ENCODE assay signal across 1 cellular context in the genomic region with DNA sequence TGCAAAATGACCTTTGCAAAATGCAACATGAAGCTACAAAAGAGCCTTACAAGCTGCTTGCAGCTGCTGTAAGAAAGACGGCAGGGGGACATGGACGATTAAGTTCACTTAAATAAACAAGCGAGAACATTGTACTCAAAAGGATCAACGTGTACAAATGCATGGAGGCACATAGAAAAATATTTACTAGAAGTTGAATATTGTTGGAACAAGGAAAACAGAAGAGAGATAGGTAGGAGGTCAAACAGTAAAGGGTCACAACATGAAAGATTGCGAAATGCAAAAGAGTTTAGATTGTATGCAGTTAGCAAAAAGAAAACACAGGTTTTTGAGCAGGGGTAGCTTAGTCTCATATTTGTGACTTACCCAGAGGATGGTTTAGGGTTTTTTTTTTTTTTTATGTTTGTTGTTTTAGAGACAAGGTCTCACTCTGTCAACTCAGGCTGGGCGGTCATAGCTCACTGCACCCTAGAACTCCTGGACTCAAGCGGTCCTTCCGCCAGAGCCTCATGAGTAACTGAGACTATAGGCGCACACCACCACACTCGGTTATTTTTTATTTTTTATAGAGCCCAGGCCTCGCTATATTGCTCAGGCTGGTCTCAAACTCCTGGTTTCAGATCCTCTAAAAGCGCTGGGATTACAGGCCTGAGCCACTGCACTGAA.
TF ChIP-seq lines count a peak whose summit lies in the region.

No MANE protein-coding gene starts in this region.

TF ChIP-seq in HepG2, 621 proteins besides CTCF, POLR2A, EP300 and RAD21 (continued from another document and continues in another):
- TF ChIP-seq KLF16 (CRISPR knock-in tag; IDR thresholded peaks at IDR 0.05): peak in 1 of 2 experiments; percentile 30; a peak in 1 of 4 replicates
- TF ChIP-seq FIP1L1 (IDR thresholded peaks at IDR 0.05; ENCODE audit: borderline replicate concordance, insufficient read depth, low read depth, low read length): no peak
- peak; percentile 28; the same call in 1 of the 3 replicates for TF ChIP-seq MXI1 (IDR thresholded peaks at IDR 0.05; ENCODE audit: borderline replicate concordance, low read depth, low read length)
- no peak for TF ChIP-seq ZNF703 (CRISPR knock-in tag; IDR thresholded peaks at IDR 0.05; ENCODE audit: borderline replicate concordance)
- peak; percentile 20; the same call in 1 of the 2 replicates for TF ChIP-seq RBAK (CRISPR knock-in tag; IDR thresholded peaks at IDR 0.05)
- no peak for TF ChIP-seq ZNF556 (CRISPR knock-in tag; IDR thresholded peaks at IDR 0.05; ENCODE audit: borderline replicate concordance)
- no peak for TF ChIP-seq ATF6 (CRISPR knock-in tag; conservative IDR thresholded peaks at IDR 0.05)
- no peak for TF ChIP-seq ZNF776 (CRISPR knock-in tag; IDR thresholded peaks at IDR 0.05)
- TF ChIP-seq, protein P1, sequence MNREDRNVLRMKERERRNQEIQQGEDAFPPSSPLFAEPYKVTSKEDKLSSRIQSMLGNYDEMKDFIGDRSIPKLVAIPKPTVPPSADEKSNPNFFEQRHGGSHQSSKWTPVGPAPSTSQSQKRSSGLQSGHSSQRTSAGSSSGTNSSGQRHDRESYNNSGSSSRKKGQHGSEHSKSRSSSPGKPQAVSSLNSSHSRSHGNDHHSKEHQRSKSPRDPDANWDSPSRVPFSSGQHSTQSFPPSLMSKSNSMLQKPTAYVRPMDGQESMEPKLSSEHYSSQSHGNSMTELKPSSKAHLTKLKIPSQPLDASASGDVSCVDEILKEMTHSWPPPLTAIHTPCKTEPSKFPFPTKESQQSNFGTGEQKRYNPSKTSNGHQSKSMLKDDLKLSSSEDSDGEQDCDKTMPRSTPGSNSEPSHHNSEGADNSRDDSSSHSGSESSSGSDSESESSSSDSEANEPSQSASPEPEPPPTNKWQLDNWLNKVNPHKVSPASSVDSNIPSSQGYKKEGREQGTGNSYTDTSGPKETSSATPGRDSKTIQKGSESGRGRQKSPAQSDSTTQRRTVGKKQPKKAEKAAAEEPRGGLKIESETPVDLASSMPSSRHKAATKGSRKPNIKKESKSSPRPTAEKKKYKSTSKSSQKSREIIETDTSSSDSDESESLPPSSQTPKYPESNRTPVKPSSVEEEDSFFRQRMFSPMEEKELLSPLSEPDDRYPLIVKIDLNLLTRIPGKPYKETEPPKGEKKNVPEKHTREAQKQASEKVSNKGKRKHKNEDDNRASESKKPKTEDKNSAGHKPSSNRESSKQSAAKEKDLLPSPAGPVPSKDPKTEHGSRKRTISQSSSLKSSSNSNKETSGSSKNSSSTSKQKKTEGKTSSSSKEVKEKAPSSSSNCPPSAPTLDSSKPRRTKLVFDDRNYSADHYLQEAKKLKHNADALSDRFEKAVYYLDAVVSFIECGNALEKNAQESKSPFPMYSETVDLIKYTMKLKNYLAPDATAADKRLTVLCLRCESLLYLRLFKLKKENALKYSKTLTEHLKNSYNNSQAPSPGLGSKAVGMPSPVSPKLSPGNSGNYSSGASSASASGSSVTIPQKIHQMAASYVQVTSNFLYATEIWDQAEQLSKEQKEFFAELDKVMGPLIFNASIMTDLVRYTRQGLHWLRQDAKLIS (CRISPR knock-in tag; IDR thresholded peaks at IDR 0.05): no peak
- TF ChIP-seq GATAD1 (CRISPR knock-in tag; IDR thresholded peaks at IDR 0.05): no peak
- no peak for TF ChIP-seq ZNF224 (CRISPR knock-in tag; IDR thresholded peaks at IDR 0.05)
- TF ChIP-seq FOXP1 (IDR thresholded peaks at IDR 0.05): peak; percentile 47; the same call in 1 of the 2 replicates
- peak; percentile 86 for TF ChIP-seq FOXP1 (CRISPR knock-in tag; IDR thresholded peaks at IDR 0.05)
- no peak for TF ChIP-seq DNMT1 (CRISPR knock-in tag; IDR thresholded peaks at IDR 0.05)
- TF ChIP-seq TCF7L2 (IDR thresholded peaks at IDR 0.05; ENCODE audit: low read depth, low read length): no peak
- TF ChIP-seq ZNF337 (CRISPR knock-in tag; IDR thresholded peaks at IDR 0.05; ENCODE audit: borderline replicate concordance, low read depth): no peak
- no peak for TF ChIP-seq SNRNP70 (IDR thresholded peaks at IDR 0.05; ENCODE audit: low read depth, low read length)
- TF ChIP-seq MIXL1 (CRISPR knock-in tag; IDR thresholded peaks at IDR 0.05): no peak
- no peak for TF ChIP-seq BHLHE40 (IDR thresholded peaks at IDR 0.05; ENCODE audit: low read length)
- TF ChIP-seq TBP (CRISPR knock-in tag; IDR thresholded peaks at IDR 0.05): no peak
- no peak for TF ChIP-seq TEAD3 (CRISPR knock-in tag; optimal IDR thresholded peaks at IDR 0.05; ENCODE audit: borderline replicate concordance)
- TF ChIP-seq DMTF1 (CRISPR knock-in tag; IDR thresholded peaks at IDR 0.05): no peak
- TF ChIP-seq SP4 (CRISPR knock-in tag; IDR thresholded peaks at IDR 0.05): no peak
- TF ChIP-seq SSRP1 (CRISPR knock-in tag; IDR thresholded peaks at IDR 0.05): no peak
- no peak for TF ChIP-seq ZNF292 (CRISPR knock-in tag; IDR thresholded peaks at IDR 0.05; ENCODE audit: borderline replicate concordance, low read depth)
- peak; percentile 91 for TF ChIP-seq CEBPB (IDR thresholded peaks at IDR 0.05; ENCODE audit: borderline replicate concordance, low read depth, low read length)
- no peak for TF ChIP-seq FOXM1 (CRISPR knock-in tag; IDR thresholded peaks at IDR 0.05)
- no peak for TF ChIP-seq RBM39 (IDR thresholded peaks at IDR 0.05; ENCODE audit: low read depth, low read length, poor library complexity, severe bottlenecking)
- TF ChIP-seq NPAS2 (CRISPR knock-in tag; IDR thresholded peaks at IDR 0.05; ENCODE audit: borderline replicate concordance): no peak
- TF ChIP-seq ZMYM2 (CRISPR knock-in tag; IDR thresholded peaks at IDR 0.05): no peak
- TF ChIP-seq MIER3 (CRISPR knock-in tag; IDR thresholded peaks at IDR 0.05; ENCODE audit: borderline replicate concordance): peak; percentile 29; the same call in 1 of the 2 replicates
- TF ChIP-seq ZBTB2 (CRISPR knock-in tag; IDR thresholded peaks at IDR 0.05; ENCODE audit: low read depth): no peak
- TF ChIP-seq ZNF282 (IDR thresholded peaks at IDR 0.05; ENCODE audit: partially characterized antibody): no peak
- TF ChIP-seq NCOR1 (IDR thresholded peaks at IDR 0.05; ENCODE audit: borderline replicate concordance, low read length): peak; percentile 28; the same call in 1 of the 2 replicates
- TF ChIP-seq NFKBIZ (CRISPR knock-in tag; IDR thresholded peaks at IDR 0.05): no peak
- no peak for TF ChIP-seq NFYC (CRISPR knock-in tag; IDR thresholded peaks at IDR 0.05)
- no peak for TF ChIP-seq ZNF569 (CRISPR knock-in tag; IDR thresholded peaks at IDR 0.05; ENCODE audit: borderline replicate concordance)
- 0 out of 4 replicates have a peak, but pooled peaks of 1 of the 2 experiments have one; percentile 19 for TF ChIP-seq ATF4 (CRISPR knock-in tag; IDR thresholded peaks at IDR 0.05)
- no peak for TF ChIP-seq SP1 (IDR thresholded peaks at IDR 0.05)
- TF ChIP-seq SP1 (CRISPR knock-in tag; IDR thresholded peaks at IDR 0.05): no peak
- TF ChIP-seq FOXK1 (CRISPR knock-in tag; IDR thresholded peaks at IDR 0.05; ENCODE audit: borderline replicate concordance, low read depth): 0 out of 2 replicates have a peak, but pooled peaks have one; percentile 21
- no peak for TF ChIP-seq ZEB1 (IDR thresholded peaks at IDR 0.05; ENCODE audit: insufficient replicate concordance, low read depth)
- TF ChIP-seq MIER2 (CRISPR knock-in tag; IDR thresholded peaks at IDR 0.05): no peak
- no peak for TF ChIP-seq HNRNPH1 (optimal IDR thresholded peaks at IDR 0.05; ENCODE audit: low read depth, low read length)
- TF ChIP-seq ZNF816 (CRISPR knock-in tag; IDR thresholded peaks at IDR 0.05; ENCODE audit: borderline replicate concordance): peak; percentile 28; the same call in 1 of the 2 replicates
- no peak for TF ChIP-seq ETV6 (CRISPR knock-in tag; conservative IDR thresholded peaks at IDR 0.05)
- no peak for TF ChIP-seq LCORL (IDR thresholded peaks at IDR 0.05)
- TF ChIP-seq LCORL (CRISPR knock-in tag; IDR thresholded peaks at IDR 0.05): no peak
- TF ChIP-seq TFDP2 (CRISPR knock-in tag; IDR thresholded peaks at IDR 0.05): no peak
- TF ChIP-seq, protein P2, sequence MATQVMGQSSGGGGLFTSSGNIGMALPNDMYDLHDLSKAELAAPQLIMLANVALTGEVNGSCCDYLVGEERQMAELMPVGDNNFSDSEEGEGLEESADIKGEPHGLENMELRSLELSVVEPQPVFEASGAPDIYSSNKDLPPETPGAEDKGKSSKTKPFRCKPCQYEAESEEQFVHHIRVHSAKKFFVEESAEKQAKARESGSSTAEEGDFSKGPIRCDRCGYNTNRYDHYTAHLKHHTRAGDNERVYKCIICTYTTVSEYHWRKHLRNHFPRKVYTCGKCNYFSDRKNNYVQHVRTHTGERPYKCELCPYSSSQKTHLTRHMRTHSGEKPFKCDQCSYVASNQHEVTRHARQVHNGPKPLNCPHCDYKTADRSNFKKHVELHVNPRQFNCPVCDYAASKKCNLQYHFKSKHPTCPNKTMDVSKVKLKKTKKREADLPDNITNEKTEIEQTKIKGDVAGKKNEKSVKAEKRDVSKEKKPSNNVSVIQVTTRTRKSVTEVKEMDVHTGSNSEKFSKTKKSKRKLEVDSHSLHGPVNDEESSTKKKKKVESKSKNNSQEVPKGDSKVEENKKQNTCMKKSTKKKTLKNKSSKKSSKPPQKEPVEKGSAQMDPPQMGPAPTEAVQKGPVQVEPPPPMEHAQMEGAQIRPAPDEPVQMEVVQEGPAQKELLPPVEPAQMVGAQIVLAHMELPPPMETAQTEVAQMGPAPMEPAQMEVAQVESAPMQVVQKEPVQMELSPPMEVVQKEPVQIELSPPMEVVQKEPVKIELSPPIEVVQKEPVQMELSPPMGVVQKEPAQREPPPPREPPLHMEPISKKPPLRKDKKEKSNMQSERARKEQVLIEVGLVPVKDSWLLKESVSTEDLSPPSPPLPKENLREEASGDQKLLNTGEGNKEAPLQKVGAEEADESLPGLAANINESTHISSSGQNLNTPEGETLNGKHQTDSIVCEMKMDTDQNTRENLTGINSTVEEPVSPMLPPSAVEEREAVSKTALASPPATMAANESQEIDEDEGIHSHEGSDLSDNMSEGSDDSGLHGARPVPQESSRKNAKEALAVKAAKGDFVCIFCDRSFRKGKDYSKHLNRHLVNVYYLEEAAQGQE (IDR thresholded peaks at IDR 0.05; ENCODE audit: borderline replicate concordance in 1 of 2, low read depth in 1 of 2, low read length in 2 of 2): no peak
- TF ChIP-seq ZNF207 (IDR thresholded peaks at IDR 0.05; ENCODE audit: borderline replicate concordance): no peak
- TF ChIP-seq RARA (CRISPR knock-in tag; IDR thresholded peaks at IDR 0.05): peak; percentile 94
- TF ChIP-seq POLR2AphosphoS2 (IDR thresholded peaks at IDR 0.05; ENCODE audit: low read depth, low read length): no peak
- TF ChIP-seq ZNF777 (CRISPR knock-in tag; IDR thresholded peaks at IDR 0.05): no peak
- no peak for TF ChIP-seq DNMT3B (CRISPR knock-in tag; conservative IDR thresholded peaks at IDR 0.05)
- TF ChIP-seq ZFY (CRISPR knock-in tag; IDR thresholded peaks at IDR 0.05): no peak
- TF ChIP-seq CHCHD3 (CRISPR knock-in tag; IDR thresholded peaks at IDR 0.05): no peak
